In the genomic region with DNA sequence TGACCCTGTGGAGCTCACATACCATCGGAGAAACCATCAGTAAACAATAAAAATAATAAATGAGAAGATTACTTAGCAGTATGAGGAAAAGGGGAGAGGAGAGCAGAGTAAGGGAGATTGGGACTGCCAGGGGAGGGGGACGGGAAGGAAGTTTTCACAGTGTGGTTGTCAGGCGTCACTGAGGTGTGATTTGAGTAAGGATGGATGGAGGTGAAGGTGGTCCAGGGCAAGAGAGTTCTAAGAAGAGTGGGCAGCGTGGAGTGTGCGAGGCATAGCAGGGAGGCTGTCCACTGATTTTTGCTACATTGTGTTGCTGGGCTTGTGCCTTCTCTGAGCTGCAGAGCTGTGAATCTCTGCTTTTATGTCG, we compare ENCODE assay signal across 18 cellular contexts.
"Had no signal": no experiment of that assay in that cellular context is flagged by ENCODE, and none has a peak within 500 bp of the region (broad histone marks: within the 10 kb centered on the region; RNA-seq: fewer than 3 reads in every experiment).

No MANE protein-coding gene starts in this region.

- H3K36me3 ChIP-seq: adrenal gland, ascending aorta, lower lobe of right lung, sigmoid colon had no signal

- H3K9me3 Mint-ChIP-seq: activated CD4-positive, alpha-beta T cell treated with anti-CD3 and anti-CD28 coated beads, Interleukin-2, amount 10 ng/mL, durations not matched to agents 24 days and 14 days; activated CD8-positive, alpha-beta T cell treated with anti-CD3 and anti-CD28 coated beads for 36 hours; immature natural killer cell had no signal

- H3K4me1 ChIP-seq: adrenal gland, ascending aorta, lower lobe of right lung had no signal

- ATAC-seq: activated CD4-positive, CD25-positive, alpha-beta regulatory T cell treated with anti-CD3 and anti-CD28 coated beads, Interleukin-2, amount 50 U/mL, for 24 hours; activated CD8-positive, alpha-beta T cell treated with anti-CD3 and anti-CD28 coated beads for 36 hours; left lobe of liver; lower lobe of right lung; naive thymus-derived CD8-positive, alpha-beta T cell had no signal

- H3K36me3 Mint-ChIP-seq: activated naive CD8-positive, alpha-beta T cell; immature natural killer cell; naive thymus-derived CD8-positive, alpha-beta T cell had no signal

- H3K4me1 Mint-ChIP-seq: activated CD4-positive, alpha-beta T cell treated with anti-CD3 and anti-CD28 coated beads, Interleukin-2, amount 10 ng/mL, durations not matched to agents 24 days and 14 days; immature natural killer cell had no signal

- H3K4me3 ChIP-seq: adrenal gland, ascending aorta, lower lobe of right lung, sigmoid colon had no signal

- H3K27me3 Mint-ChIP-seq: activated CD8-positive, alpha-beta T cell treated with anti-CD3 and anti-CD28 coated beads for 36 hours; activated naive CD8-positive, alpha-beta T cell had no signal

- H3K9me3 ChIP-seq: adrenal gland, ascending aorta, lower lobe of right lung, sigmoid colon had no signal

- H3K4me3 Mint-ChIP-seq: activated CD4-positive, alpha-beta T cell treated with anti-CD3 and anti-CD28 coated beads, Interleukin-2, amount 10 ng/mL, durations not matched to agents 24 days and 14 days; activated CD8-positive, alpha-beta T cell treated with anti-CD3 and anti-CD28 coated beads for 36 hours; activated naive CD8-positive, alpha-beta T cell; immature natural killer cell; naive thymus-derived CD8-positive, alpha-beta T cell had no signal

- H3K27ac Mint-ChIP-seq: activated CD4-positive, alpha-beta T cell treated with anti-CD3 and anti-CD28 coated beads, Interleukin-2, amount 10 ng/mL, durations not matched to agents 24 days and 14 days; activated CD8-positive, alpha-beta T cell treated with anti-CD3 and anti-CD28 coated beads for 36 hours; activated naive CD8-positive, alpha-beta T cell; immature natural killer cell had no signal

- H3K27ac ChIP-seq: adrenal gland, ascending aorta, lower lobe of right lung, sigmoid colon had no signal

- H3K27me3 ChIP-seq: adrenal gland, ascending aorta, sigmoid colon had no signal

- DNase-seq: activated CD4-positive, alpha-beta T cell treated with anti-CD3 and anti-CD28 coated beads, Interleukin-2, amount 10 ng/mL, durations not matched to agents 24 days and 14 days; activated CD8-positive, alpha-beta T cell treated with anti-CD3 and anti-CD28 coated beads for 36 hours; adrenal gland; central memory CD4-positive, alpha-beta T cell; dermis blood vessel endothelial cell; effector CD8-positive, alpha-beta T cell; foreskin melanocyte; immature natural killer cell; lower lobe of right lung; naive thymus-derived CD8-positive, alpha-beta T cell; retina; sigmoid colon; stimulated activated CD4-positive, alpha-beta T cell treated with anti-CD3 and anti-CD28 coated beads, Interleukin-4, amount 100 ng/mL, for 24 hours; stimulated activated naive CD8-positive, alpha-beta T cell treated with anti-CD3 and anti-CD28 coated beads, Interleukin-15, Interleukin-2, amounts not matched to agents 100 U/mL and 50 U/mL, for 24 hours had no signal
